ENCODE assay signal across 1 cellular context in the genomic region with DNA sequence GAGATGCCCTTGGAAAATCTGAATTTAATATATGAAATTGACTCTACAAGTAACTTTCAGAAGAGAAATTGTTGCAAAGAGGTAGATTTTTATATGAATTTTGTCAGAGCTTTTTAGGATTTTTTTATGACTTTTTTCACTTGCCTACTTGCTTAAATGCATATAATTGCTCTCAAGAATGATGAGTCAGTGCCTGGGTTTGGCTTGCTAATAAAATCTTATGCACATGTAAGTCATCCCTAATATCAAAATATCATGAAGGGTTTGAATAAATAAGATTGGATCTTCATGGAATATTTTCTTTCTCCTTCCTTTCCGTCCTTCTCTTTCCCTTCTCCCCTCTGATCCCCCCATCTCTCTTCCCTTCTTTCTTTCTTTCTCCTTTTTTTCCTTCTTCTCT.
TF ChIP-seq lines count a peak whose summit lies in the region.

No MANE protein-coding gene starts in this region.

TF ChIP-seq in GM23338, 12 proteins besides CTCF, POLR2A, EP300 and RAD21 (continued from another document):
- TF ChIP-seq, protein P1, sequence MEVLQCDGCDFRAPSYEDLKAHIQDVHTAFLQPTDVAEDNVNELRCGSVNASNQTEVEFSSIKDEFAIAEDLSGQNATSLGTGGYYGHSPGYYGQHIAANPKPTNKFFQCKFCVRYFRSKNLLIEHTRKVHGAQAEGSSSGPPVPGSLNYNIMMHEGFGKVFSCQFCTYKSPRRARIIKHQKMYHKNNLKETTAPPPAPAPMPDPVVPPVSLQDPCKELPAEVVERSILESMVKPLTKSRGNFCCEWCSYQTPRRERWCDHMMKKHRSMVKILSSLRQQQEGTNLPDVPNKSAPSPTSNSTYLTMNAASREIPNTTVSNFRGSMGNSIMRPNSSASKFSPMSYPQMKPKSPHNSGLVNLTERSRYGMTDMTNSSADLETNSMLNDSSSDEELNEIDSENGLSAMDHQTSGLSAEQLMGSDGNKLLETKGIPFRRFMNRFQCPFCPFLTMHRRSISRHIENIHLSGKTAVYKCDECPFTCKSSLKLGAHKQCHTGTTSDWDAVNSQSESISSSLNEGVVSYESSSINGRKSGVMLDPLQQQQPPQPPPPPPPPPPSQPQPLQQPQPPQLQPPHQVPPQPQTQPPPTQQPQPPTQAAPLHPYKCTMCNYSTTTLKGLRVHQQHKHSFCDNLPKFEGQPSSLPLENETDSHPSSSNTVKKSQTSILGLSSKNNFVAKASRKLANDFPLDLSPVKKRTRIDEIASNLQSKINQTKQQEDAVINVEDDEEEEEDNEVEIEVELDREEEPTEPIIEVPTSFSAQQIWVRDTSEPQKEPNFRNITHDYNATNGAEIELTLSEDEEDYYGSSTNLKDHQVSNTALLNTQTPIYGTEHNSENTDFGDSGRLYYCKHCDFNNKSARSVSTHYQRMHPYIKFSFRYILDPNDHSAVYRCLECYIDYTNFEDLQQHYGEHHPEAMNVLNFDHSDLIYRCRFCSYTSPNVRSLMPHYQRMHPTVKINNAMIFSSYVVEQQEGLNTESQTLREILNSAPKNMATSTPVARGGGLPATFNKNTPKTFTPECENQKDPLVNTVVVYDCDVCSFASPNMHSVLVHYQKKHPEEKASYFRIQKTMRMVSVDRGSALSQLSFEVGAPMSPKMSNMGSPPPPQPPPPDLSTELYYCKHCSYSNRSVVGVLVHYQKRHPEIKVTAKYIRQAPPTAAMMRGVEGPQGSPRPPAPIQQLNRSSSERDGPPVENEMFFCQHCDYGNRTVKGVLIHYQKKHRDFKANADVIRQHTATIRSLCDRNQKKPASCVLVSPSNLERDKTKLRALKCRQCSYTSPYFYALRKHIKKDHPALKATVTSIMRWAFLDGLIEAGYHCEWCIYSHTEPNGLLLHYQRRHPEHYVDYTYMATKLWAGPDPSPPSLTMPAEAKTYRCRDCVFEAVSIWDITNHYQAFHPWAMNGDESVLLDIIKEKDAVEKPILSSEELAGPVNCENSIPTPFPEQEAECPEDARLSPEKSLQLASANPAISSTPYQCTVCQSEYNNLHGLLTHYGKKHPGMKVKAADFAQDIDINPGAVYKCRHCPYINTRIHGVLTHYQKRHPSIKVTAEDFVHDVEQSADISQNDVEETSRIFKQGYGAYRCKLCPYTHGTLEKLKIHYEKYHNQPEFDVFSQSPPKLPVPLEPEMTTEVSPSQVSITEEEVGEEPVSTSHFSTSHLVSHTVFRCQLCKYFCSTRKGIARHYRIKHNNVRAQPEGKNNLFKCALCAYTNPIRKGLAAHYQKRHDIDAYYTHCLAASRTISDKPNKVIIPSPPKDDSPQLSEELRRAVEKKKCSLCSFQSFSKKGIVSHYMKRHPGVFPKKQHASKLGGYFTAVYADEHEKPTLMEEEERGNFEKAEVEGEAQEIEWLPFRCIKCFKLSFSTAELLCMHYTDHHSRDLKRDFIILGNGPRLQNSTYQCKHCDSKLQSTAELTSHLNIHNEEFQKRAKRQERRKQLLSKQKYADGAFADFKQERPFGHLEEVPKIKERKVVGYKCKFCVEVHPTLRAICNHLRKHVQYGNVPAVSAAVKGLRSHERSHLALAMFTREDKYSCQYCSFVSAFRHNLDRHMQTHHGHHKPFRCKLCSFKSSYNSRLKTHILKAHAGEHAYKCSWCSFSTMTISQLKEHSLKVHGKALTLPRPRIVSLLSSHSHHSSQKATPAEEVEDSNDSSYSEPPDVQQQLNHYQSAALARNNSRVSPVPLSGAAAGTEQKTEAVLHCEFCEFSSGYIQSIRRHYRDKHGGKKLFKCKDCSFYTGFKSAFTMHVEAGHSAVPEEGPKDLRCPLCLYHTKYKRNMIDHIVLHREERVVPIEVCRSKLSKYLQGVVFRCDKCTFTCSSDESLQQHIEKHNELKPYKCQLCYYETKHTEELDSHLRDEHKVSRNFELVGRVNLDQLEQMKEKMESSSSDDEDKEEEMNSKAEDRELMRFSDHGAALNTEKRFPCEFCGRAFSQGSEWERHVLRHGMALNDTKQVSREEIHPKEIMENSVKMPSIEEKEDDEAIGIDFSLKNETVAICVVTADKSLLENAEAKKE (CRISPR knock-in tag; IDR thresholded peaks at IDR 0.05), result no peak
- TF ChIP-seq REST (IDR thresholded peaks at IDR 0.05; ENCODE audit: unreplicated experiment), result no peak
